In genomic region chr19:48363810-48364563, GRCh38 we compare ENCODE assay signal across 8 cellular contexts. TPM values are rescaled to one million over a fixed set of nuclear protein-coding genes. Genes with fewer than 3 reads are reported as not detected.
DNase-seq lines count a peak whose midpoint lies in the region; ATAC-seq and TF ChIP-seq lines count a peak whose summit lies in the region.

Gene SYNGR4, plus strand, starts transcription at chr19:48364367. Its CDS starts 1,476 bp downstream, at chr19:48365843.
Gene TMEM143, minus strand, starts transcription at chr19:48363940. Its CDS starts 20 bp downstream, at chr19:48363920.

- H3K4me1 ChIP-seq in esophagus (ENCODE audit: control insufficient read depth in 2 of 2, insufficient read depth in 2 of 2, low read length in 1 of 2) (no peaks in the 10 kb centered on the region), mucosa of rectum (ENCODE audit: control insufficient read depth in 2 of 2, insufficient read depth in 2 of 2, low read length in 2 of 2) (peaks cover 21 to 25% of the 10 kb centered on the region in 2 donors)

- ATAC-seq in GM21737 (IDR thresholded peaks at IDR 0.05; ENCODE audit: unreplicated experiment) = peak; percentile 77

- DNase-seq in DMS79 (lab: John Stamatoyannopoulos, UW) = peak; percentile 99
- peak; percentile 100 for DNase-seq in KG1 (lab: John Stamatoyannopoulos, UW)
- DNase-seq in activated T-cell treated with anti-CD3 and anti-CD28 coated beads, Interleukin-2, amount 50 U/mL, for 48 hours = peak; percentile 98
- peak; percentile 85 to 95 for DNase-seq in stimulated activated CD8-positive, alpha-beta memory T cell treated with anti-CD3 and anti-CD28 coated beads, Interleukin-4, amount 100 ng/mL, for 4 hours (ENCODE audit: low read depth in 2 of 2, low spot score in 1 of 2)

- peak within 1 kb of the TSS; percentile 86 to 88 for H3K9ac ChIP-seq in mucosa of rectum (ENCODE audit: low read depth in 1 of 2, low read length in 2 of 2)

- 1% methylated on average over 52 to 57 of the region's 57 CpGs for WGBS in esophagus, 2 donors

- peak within 1 kb of the TSS; percentile 97 for H3K27ac ChIP-seq in esophagus (ENCODE audit: low read depth in 2 of 2, low read length in 1 of 2)
- peak within 1 kb of the TSS; percentile 93 to 99 for H3K27ac ChIP-seq in mucosa of rectum (ENCODE audit: low read depth in 2 of 2, low read length in 2 of 2)

- H3K9me3 ChIP-seq in esophagus (ENCODE audit: control insufficient read depth in 2 of 2, insufficient read depth in 1 of 2, low read depth in 1 of 2, low read length in 1 of 2) = no peaks in the 10 kb centered on the region
- no peaks in the 10 kb centered on the region for H3K9me3 ChIP-seq in mucosa of rectum (ENCODE audit: control insufficient read depth in 2 of 2, low read length in 2 of 2)

- no peaks in the 10 kb centered on the region for H3K27me3 ChIP-seq in esophagus (ENCODE audit: control insufficient read depth in 1 of 2, insufficient read depth in 2 of 2, low read length in 2 of 2)
- H3K27me3 ChIP-seq in mucosa of rectum (ENCODE audit: control insufficient read depth in 2 of 2, insufficient read depth in 2 of 2, low read length in 2 of 2) = no peaks in the 10 kb centered on the region

- H3K4me3 ChIP-seq in esophagus (ENCODE audit: low read depth in 1 of 2, low read length in 2 of 2) = peak within 1 kb of the TSS; percentile 44 to 65
- H3K4me3 ChIP-seq in mucosa of rectum (ENCODE audit: low read length in 2 of 2) = peak within 1 kb of the TSS; percentile 71 to 83

- H3K36me3 ChIP-seq in esophagus (ENCODE audit: control insufficient read depth in 2 of 2, insufficient read depth in 2 of 2, low read length in 1 of 2) (no peaks in the 10 kb centered on the region), mucosa of rectum (ENCODE audit: control insufficient read depth in 2 of 2, insufficient read depth in 2 of 2, low read length in 2 of 2) (no peaks in the 10 kb centered on the region)

TF ChIP-seq in PFSK-1, 5 proteins besides CTCF, POLR2A, EP300 and RAD21:
- no peak for TF ChIP-seq SIN3A (IDR thresholded peaks at IDR 0.05; ENCODE audit: borderline replicate concordance, insufficient read depth, low read length)
- peak; percentile 69 for TF ChIP-seq POLR2AphosphoS5 (IDR thresholded peaks at IDR 0.05; ENCODE audit: low read depth, low read length)
- TF ChIP-seq, protein P1, sequence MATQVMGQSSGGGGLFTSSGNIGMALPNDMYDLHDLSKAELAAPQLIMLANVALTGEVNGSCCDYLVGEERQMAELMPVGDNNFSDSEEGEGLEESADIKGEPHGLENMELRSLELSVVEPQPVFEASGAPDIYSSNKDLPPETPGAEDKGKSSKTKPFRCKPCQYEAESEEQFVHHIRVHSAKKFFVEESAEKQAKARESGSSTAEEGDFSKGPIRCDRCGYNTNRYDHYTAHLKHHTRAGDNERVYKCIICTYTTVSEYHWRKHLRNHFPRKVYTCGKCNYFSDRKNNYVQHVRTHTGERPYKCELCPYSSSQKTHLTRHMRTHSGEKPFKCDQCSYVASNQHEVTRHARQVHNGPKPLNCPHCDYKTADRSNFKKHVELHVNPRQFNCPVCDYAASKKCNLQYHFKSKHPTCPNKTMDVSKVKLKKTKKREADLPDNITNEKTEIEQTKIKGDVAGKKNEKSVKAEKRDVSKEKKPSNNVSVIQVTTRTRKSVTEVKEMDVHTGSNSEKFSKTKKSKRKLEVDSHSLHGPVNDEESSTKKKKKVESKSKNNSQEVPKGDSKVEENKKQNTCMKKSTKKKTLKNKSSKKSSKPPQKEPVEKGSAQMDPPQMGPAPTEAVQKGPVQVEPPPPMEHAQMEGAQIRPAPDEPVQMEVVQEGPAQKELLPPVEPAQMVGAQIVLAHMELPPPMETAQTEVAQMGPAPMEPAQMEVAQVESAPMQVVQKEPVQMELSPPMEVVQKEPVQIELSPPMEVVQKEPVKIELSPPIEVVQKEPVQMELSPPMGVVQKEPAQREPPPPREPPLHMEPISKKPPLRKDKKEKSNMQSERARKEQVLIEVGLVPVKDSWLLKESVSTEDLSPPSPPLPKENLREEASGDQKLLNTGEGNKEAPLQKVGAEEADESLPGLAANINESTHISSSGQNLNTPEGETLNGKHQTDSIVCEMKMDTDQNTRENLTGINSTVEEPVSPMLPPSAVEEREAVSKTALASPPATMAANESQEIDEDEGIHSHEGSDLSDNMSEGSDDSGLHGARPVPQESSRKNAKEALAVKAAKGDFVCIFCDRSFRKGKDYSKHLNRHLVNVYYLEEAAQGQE (IDR thresholded peaks at IDR 0.05; ENCODE audit: insufficient read depth in 1 of 2, low read depth in 2 of 2, low read length in 2 of 2) = no peak
- peak; percentile 95 for TF ChIP-seq FOXP2 (optimal IDR thresholded peaks at IDR 0.05; ENCODE audit: borderline replicate concordance, extremely low read depth, extremely low read length, insufficient read depth)
- 0 out of 2 replicates have a peak, but pooled peaks have one; percentile 43 for TF ChIP-seq TAF1 (IDR thresholded peaks at IDR 0.05; ENCODE audit: borderline replicate concordance, insufficient read depth, low read length)
TF ChIP-seq in PFSK-1: peak in this region for 3.

RNA-seq across cellular contexts. Expression of gene SYNGR4, which starts in this region (rescaled TPM):
- not detected for polyA plus RNA-seq in PFSK-1 (2012; ENCODE audit: insufficient read length, low read depth)
- polyA plus RNA-seq in esophagus = not detected

RNA-seq across cellular contexts. Expression of gene TMEM143, which starts in this region (rescaled TPM):
- 5.7 TPM for polyA plus RNA-seq in PFSK-1 (2012; ENCODE audit: insufficient read length, low read depth)
- polyA plus RNA-seq in esophagus = 1 to 10 TPM; 4.0 to 9.1 TPM

Comparison
In these comparisons a context has a peak if more than half of its experiments do, and no peak if none do; other contexts are left out.
1. Peak in every context shown above with its lines: DNase-seq, ATAC-seq, H3K4me3 ChIP-seq and H3K27ac ChIP-seq.